20 cellular contexts compared by ENCODE assay signal in genomic region chr2:33168425-33168824, GRCh38.
"Had no signal": no experiment of that assay in that cellular context is flagged by ENCODE, and none has a peak within 500 bp of the region (broad histone marks: within the 10 kb centered on the region; RNA-seq: fewer than 3 reads in every experiment).

No MANE protein-coding gene starts in this region.

- H3K27me3 Mint-ChIP-seq: brain; central memory CD8-positive, alpha-beta T cell had no signal

- H3K4me1 ChIP-seq: pancreas, thyroid gland had no signal

- H3K4me3 ChIP-seq: pancreas, thyroid gland had no signal

- H3K4me3 Mint-ChIP-seq: activated CD4-positive, alpha-beta memory T cell treated with anti-CD3 and anti-CD28 coated beads for 36 hours; activated naive CD8-positive, alpha-beta T cell treated with anti-CD3 and anti-CD28 coated beads for 36 hours; activated T-helper 1 cell treated with anti-CD3 and anti-CD28 coated beads, Interleukin-12 subunit alpha, Interleukin-12 subunit beta, Interleukin-2, Interleukin-4 antibody, amounts not matched to agents 30 ng/mL and 10 ng/mL and 1 ng/mL, durations not matched to agents 14 hours and 24 hours and 36 hours; brain; central memory CD8-positive, alpha-beta T cell; naive thymus-derived CD4-positive, alpha-beta T cell; stimulated activated effector memory CD8-positive, alpha-beta T cell treated with anti-CD3 and anti-CD28 coated beads, Interleukin-12 subunit alpha, Interleukin-12 subunit beta, amount 100 ng/mL, for 72 hours had no signal

- H3K9me3 Mint-ChIP-seq: activated CD4-positive, alpha-beta memory T cell treated with anti-CD3 and anti-CD28 coated beads for 36 hours; activated T-helper 1 cell treated with anti-CD3 and anti-CD28 coated beads, Interleukin-12 subunit alpha, Interleukin-12 subunit beta, Interleukin-2, Interleukin-4 antibody, amounts not matched to agents 30 ng/mL and 10 ng/mL and 1 ng/mL, durations not matched to agents 14 hours and 24 hours and 36 hours; central memory CD8-positive, alpha-beta T cell; stimulated activated effector memory CD8-positive, alpha-beta T cell treated with anti-CD3 and anti-CD28 coated beads, Interleukin-12 subunit alpha, Interleukin-12 subunit beta, amount 100 ng/mL, for 72 hours had no signal

- H3K27ac ChIP-seq: pancreas, thyroid gland had no signal

- H3K36me3 ChIP-seq: pancreas, thyroid gland had no signal

- DNase-seq: activated CD4-positive, alpha-beta memory T cell treated with anti-CD3 and anti-CD28 coated beads for 36 hours; activated CD4-positive, alpha-beta T cell treated with anti-CD3 and anti-CD28 coated beads for 4 hours; activated naive CD8-positive, alpha-beta T cell treated with anti-CD3 and anti-CD28 coated beads for 36 hours; activated T-cell treated with anti-CD3 and anti-CD28 coated beads for 4 hours; amygdala; cortex of kidney; erythroblast; kidney; left ventricle myocardium superior; mesendoderm; naive thymus-derived CD4-positive, alpha-beta T cell; pancreas; small intestine; stimulated activated CD4-positive, alpha-beta T cell treated with anti-CD3 and anti-CD28 coated beads, Interleukin-4, amount 100 ng/mL, for 24 hours; SW 1271; thyroid gland had no signal

- H3K4me1 Mint-ChIP-seq: activated naive CD8-positive, alpha-beta T cell treated with anti-CD3 and anti-CD28 coated beads for 36 hours; brain; central memory CD8-positive, alpha-beta T cell; stimulated activated effector memory CD8-positive, alpha-beta T cell treated with anti-CD3 and anti-CD28 coated beads, Interleukin-12 subunit alpha, Interleukin-12 subunit beta, amount 100 ng/mL, for 72 hours had no signal

- H3K9me3 ChIP-seq: pancreas, thyroid gland had no signal

- ATAC-seq: left ventricle myocardium superior; naive thymus-derived CD4-positive, alpha-beta T cell; pancreas; stimulated activated effector memory CD8-positive, alpha-beta T cell treated with anti-CD3 and anti-CD28 coated beads, Interleukin-12 subunit alpha, Interleukin-12 subunit beta, amount 100 ng/mL, for 72 hours had no signal

- H3K27me3 ChIP-seq: pancreas, thyroid gland had no signal

- H3K27ac Mint-ChIP-seq: activated CD4-positive, alpha-beta memory T cell treated with anti-CD3 and anti-CD28 coated beads for 36 hours; activated naive CD8-positive, alpha-beta T cell treated with anti-CD3 and anti-CD28 coated beads for 36 hours; activated T-helper 1 cell treated with anti-CD3 and anti-CD28 coated beads, Interleukin-12 subunit alpha, Interleukin-12 subunit beta, Interleukin-2, Interleukin-4 antibody, amounts not matched to agents 30 ng/mL and 10 ng/mL and 1 ng/mL, durations not matched to agents 14 hours and 24 hours and 36 hours; naive thymus-derived CD4-positive, alpha-beta T cell; stimulated activated effector memory CD8-positive, alpha-beta T cell treated with anti-CD3 and anti-CD28 coated beads, Interleukin-12 subunit alpha, Interleukin-12 subunit beta, amount 100 ng/mL, for 72 hours had no signal

- H3K36me3 Mint-ChIP-seq: activated CD4-positive, alpha-beta memory T cell treated with anti-CD3 and anti-CD28 coated beads for 36 hours; activated naive CD8-positive, alpha-beta T cell treated with anti-CD3 and anti-CD28 coated beads for 36 hours; stimulated activated effector memory CD8-positive, alpha-beta T cell treated with anti-CD3 and anti-CD28 coated beads, Interleukin-12 subunit alpha, Interleukin-12 subunit beta, amount 100 ng/mL, for 72 hours had no signal
